In genomic region chr12:120091371-120092090, GRCh38 we compare ENCODE assay signal across 15 cellular contexts. TPM values are rescaled to one million over a fixed set of nuclear protein-coding genes. Genes with fewer than 3 reads are reported as not detected.
DNase-seq lines count a peak whose midpoint lies in the region; ATAC-seq and TF ChIP-seq lines count a peak whose summit lies in the region.
"Had no signal": no experiment of that assay in that cellular context is flagged by ENCODE, and none has a peak within 500 bp of the region (broad histone marks: within the 10 kb centered on the region; RNA-seq: fewer than 3 reads in every experiment).

No MANE protein-coding gene starts in this region.

- DNase-seq in Right ventricle myocardium inferior (ENCODE audit: missing footprints) (peak; percentile 17), left ventricle myocardium superior (no peak), WTC11 (ENCODE audit: low spot score) (no peak), endothelial cell (ENCODE audit: low spot score) (no peak), type B pancreatic cell (ENCODE audit: extremely low spot score, unreplicated experiment) (no peak), COLO829 (ENCODE audit: low spot score) (no peak), kidney glomerular epithelial cell (lab: John Stamatoyannopoulos, UW) (no peak)
- DNase-seq: activated CD8-positive, alpha-beta memory T cell treated with anti-CD3 and anti-CD28 coated beads for 24 hours; BE2C; mesendoderm; NCI-H1048; NCI-H226; stimulated activated naive CD4-positive, alpha-beta T cell treated with Interleukin-2 at 50 U/mL for 16 hours had no signal

- H3K27ac Mint-ChIP-seq in WTC11 (peak overlapping the region; percentile 82), endothelial cell (ENCODE audit: unreplicated experiment) (peak overlapping the region; percentile 44), type B pancreatic cell (peak overlapping the region; percentile 73)

- no peak for TF ChIP-seq CTCF in WTC11 (IDR thresholded peaks at IDR 0.05)
- no peak for TF ChIP-seq CTCF in endothelial cell (IDR thresholded peaks at IDR 0.05; ENCODE audit: unreplicated experiment)
- TF ChIP-seq CTCF in type B pancreatic cell (conservative IDR thresholded peaks at IDR 0.05) = no peak

- POLR2A ChIA-PET in WTC11 (lab: Charles Lee) = interaction anchor here (1.7 kb wide), 1 partner anchor 26 kb away, joined by 5 read pairs; the partner anchor contains the start of gene RAB35

- CTCF ChIA-PET in WTC11 (lab: Charles Lee) = no interaction called here

- no peaks in the 10 kb centered on the region; the same call in none of the 2 replicates for H3K36me3 Mint-ChIP-seq in WTC11
- peaks cover 13% of the 10 kb centered on the region for H3K36me3 Mint-ChIP-seq in endothelial cell (ENCODE audit: low read depth, unreplicated experiment)
- H3K36me3 Mint-ChIP-seq in type B pancreatic cell = peaks cover 7% of the 10 kb centered on the region

- peaks cover 45% of the 10 kb centered on the region for H3K4me1 Mint-ChIP-seq in WTC11
- H3K4me1 Mint-ChIP-seq in endothelial cell (ENCODE audit: unreplicated experiment) = peaks cover 11% of the 10 kb centered on the region
- H3K4me1 Mint-ChIP-seq in type B pancreatic cell (ENCODE audit: unreplicated experiment) = peaks cover 29% of the 10 kb centered on the region

- intact Hi-C loops in Right ventricle myocardium inferior (cut with DNase I) (no loop called here), left ventricle myocardium superior (cut with micrococcal nuclease) (no loop called here)

- H3K9me3 Mint-ChIP-seq in WTC11 = no peaks in the 10 kb centered on the region
- no peaks in the 10 kb centered on the region for H3K9me3 Mint-ChIP-seq in endothelial cell (ENCODE audit: unreplicated experiment)
- H3K9me3 Mint-ChIP-seq in type B pancreatic cell = no peaks in the 10 kb centered on the region

- H3K27me3 Mint-ChIP-seq in WTC11 (ENCODE audit: low read depth) (no peaks in the 10 kb centered on the region), endothelial cell (ENCODE audit: unreplicated experiment) (peaks cover 18% of the 10 kb centered on the region), type B pancreatic cell (no peaks in the 10 kb centered on the region)

- ATAC-seq in Right ventricle myocardium inferior (no peak), left ventricle myocardium superior (no peak), WTC11 (no peak), GM21825 (IDR thresholded peaks at IDR 0.05; ENCODE audit: unreplicated experiment) (no peak)
- ATAC-seq: pancreas had no signal

- H3K4me3 Mint-ChIP-seq in WTC11 (no peak overlapping the region), endothelial cell (ENCODE audit: unreplicated experiment) (peak overlapping the region; percentile 10), type B pancreatic cell (no peak overlapping the region)

TF ChIP-seq in WTC11, 78 proteins besides CTCF, POLR2A, EP300 and RAD21:
- TF ChIP-seq MLX (CRISPR knock-in tag; IDR thresholded peaks at IDR 0.05) (no peak), SP1 (CRISPR knock-in tag; conservative IDR thresholded peaks at IDR 0.05) (no peak), RORB (CRISPR knock-in tag; IDR thresholded peaks at IDR 0.05) (no peak), NFE2L1 (CRISPR knock-in tag; IDR thresholded peaks at IDR 0.05) (no peak), ETV6 (CRISPR knock-in tag; IDR thresholded peaks at IDR 0.05) (no peak), ATF1 (CRISPR knock-in tag; IDR thresholded peaks at IDR 0.05) (no peak)
TF ChIP-seq in WTC11: peak in this region for 0.

RNA-seq across cellular contexts. Expression of gene RAB35, which starts 25.0 kb away (rescaled TPM):
- total RNA-seq in Right ventricle myocardium inferior (25.6 TPM), left ventricle myocardium superior (24.0 TPM), WTC11 (2021) (44.2 to 47.6 TPM (median 44.5 TPM) in 3 replicates), endothelial cell (ENCODE audit: unreplicated experiment) (76.4 TPM), type B pancreatic cell (ENCODE audit: low replicate concordance) (42.3 and 47.1 TPM in 2 replicates)
